In genomic region chr1:78045600-78045849, GRCh38 we compare ENCODE assay signal across 10 cellular contexts. TPM values are rescaled to one million over a fixed set of nuclear protein-coding genes. Genes with fewer than 3 reads are reported as not detected.
DNase-seq lines count a peak whose midpoint lies in the region; ATAC-seq and TF ChIP-seq lines count a peak whose summit lies in the region.
"Had no signal": no experiment of that assay in that cellular context is flagged by ENCODE, and none has a peak within 500 bp of the region (broad histone marks: within the 10 kb centered on the region; RNA-seq: fewer than 3 reads in every experiment).

No MANE protein-coding gene starts in this region.

- peak overlapping the region; percentile 82 to 96 for H3K4me3 Mint-ChIP-seq in CD14-positive monocyte

- peaks cover 24% of the 10 kb centered on the region for H3K4me1 Mint-ChIP-seq in CD14-positive monocyte

- peak overlapping the region; percentile 30 for H3K4me3 ChIP-seq in RWPE2 (ENCODE audit: severe bottlenecking)
- H3K4me3 ChIP-seq in fibroblast of lung (replicated peaks in 1 of 4; ENCODE audit: control extremely low read depth in 1 of 4, insufficient read depth in 1 of 4, low read depth in 3 of 4, low read length in 4 of 4) = peak overlapping the region in 3 of 4 experiments; percentile 39 to 64 (median 48)
- H3K4me3 ChIP-seq in neutrophil (ENCODE audit: low read depth in 1 of 2, low read length in 1 of 2) = peak overlapping the region; percentile 20 to 39

- no peak overlapping the region for H3K9ac ChIP-seq in fibroblast of lung (ENCODE audit: insufficient read depth, low read length)

- H3K9me3 Mint-ChIP-seq in CD14-positive monocyte = peaks cover 0 to 13% (median 3%) of the 10 kb centered on the region in 7 donors

- H4K20me1 ChIP-seq in fibroblast of lung (ENCODE audit: control insufficient read depth, extremely low read depth, insufficient read depth, low read length) = no peaks in the 10 kb centered on the region

- no peak for DNase-seq in CD14-positive monocyte (ENCODE audit: low spot score)
- no peak for DNase-seq in RWPE2 (ENCODE audit: low spot score)
- DNase-seq in fibroblast of lung (ENCODE audit: low read depth in 2 of 2) = no peak
- no peak for DNase-seq in Kasumi-1 (lab: John Stamatoyannopoulos, UW)
- DNase-seq in SHP77 (lab: John Stamatoyannopoulos, UW) = no peak
- DNase-seq: GF-D8, NCI-H2171 treated with DMSO at 0.1 percent for 48 hours had no signal

- H3K27me3 Mint-ChIP-seq in CD14-positive monocyte (ENCODE audit: low read depth in 3 of 3) = peaks cover 37 to 56% (median 47%) of the 10 kb centered on the region in 3 donors

- H3K36me3 Mint-ChIP-seq in CD14-positive monocyte = peaks cover 3% of the 10 kb centered on the region in 2 donors

- H3K27me3 ChIP-seq in RWPE2 (ENCODE audit: insufficient read depth, poor library complexity, severe bottlenecking) = peaks cover 16% of the 10 kb centered on the region
- H3K27me3 ChIP-seq in fibroblast of lung (ENCODE audit: control insufficient read depth, insufficient read depth, low read length) = no peaks in the 10 kb centered on the region
- peaks cover 70% of the 10 kb centered on the region for H3K27me3 ChIP-seq in neutrophil

- H2AFZ ChIP-seq in fibroblast of lung (ENCODE audit: low read length) = no peak overlapping the region

- H3K36me3 ChIP-seq in RWPE2 (ENCODE audit: low read depth) = no peaks in the 10 kb centered on the region
- no peaks in the 10 kb centered on the region for H3K36me3 ChIP-seq in fibroblast of lung (ENCODE audit: control insufficient read depth, insufficient read depth, low read length)
- no peaks in the 10 kb centered on the region for H3K36me3 ChIP-seq in neutrophil

- H3K9me3 ChIP-seq in RWPE2 (ENCODE audit: severe bottlenecking) (no peaks in the 10 kb centered on the region), fibroblast of lung (ENCODE audit: control insufficient read depth, insufficient read depth, low read depth, low read length) (no peaks in the 10 kb centered on the region), neutrophil (no peaks in the 10 kb centered on the region)

- H3K79me2 ChIP-seq in fibroblast of lung (ENCODE audit: control insufficient read depth, insufficient read depth, low read length) = no peaks in the 10 kb centered on the region

- H3K4me1 ChIP-seq in RWPE2 (ENCODE audit: insufficient read depth, poor library complexity, severe bottlenecking) = no peaks in the 10 kb centered on the region
- H3K4me1 ChIP-seq in fibroblast of lung (ENCODE audit: control insufficient read depth, extremely low read depth, insufficient read depth, low read length) = no peaks in the 10 kb centered on the region
- peaks cover 14% of the 10 kb centered on the region in 2 experiments for H3K4me1 ChIP-seq in neutrophil (ENCODE audit: control insufficient read depth in 1 of 2, insufficient read depth in 1 of 2, low read depth in 1 of 2, low read length in 1 of 2)

- TF ChIP-seq CTCF in CD14-positive monocyte (IDR thresholded peaks at IDR 0.05) = no peak
- no peak for TF ChIP-seq CTCF in RWPE2 (IDR thresholded peaks at IDR 0.05; ENCODE audit: poor library complexity, severe bottlenecking)
- no peak for TF ChIP-seq CTCF in fibroblast of lung (conservative IDR thresholded peaks at IDR 0.05 in 1 of 2, IDR thresholded peaks at IDR 0.05 in 1 of 2; ENCODE audit: low read depth in 1 of 2, low read length in 2 of 2)
- no peak for TF ChIP-seq CTCF in neutrophil (IDR thresholded peaks at IDR 0.05)

- intact Hi-C loops in CD14-positive monocyte (cut with micrococcal nuclease) = no loop called here

- ATAC-seq in RWPE2 (ENCODE audit: low read depth) (no peak), GM21529 (IDR thresholded peaks at IDR 0.05; ENCODE audit: unreplicated experiment) (no peak), GM18511 (IDR thresholded peaks at IDR 0.05; ENCODE audit: unreplicated experiment) (no peak)

- no peak overlapping the region for H3K27ac Mint-ChIP-seq in CD14-positive monocyte

- H3K4me2 ChIP-seq in fibroblast of lung (ENCODE audit: extremely low read depth, insufficient read depth, low read length) = peak overlapping the region; percentile 90

- no peak overlapping the region for H3K27ac ChIP-seq in RWPE2 (ENCODE audit: poor library complexity, severe bottlenecking)
- H3K27ac ChIP-seq in fibroblast of lung (ENCODE audit: insufficient read depth, low read length) = no peak overlapping the region
- no peak overlapping the region for H3K27ac ChIP-seq in neutrophil

RNA-seq across cellular contexts. Expression of gene GIPC2, which starts 0.2 kb away (rescaled TPM):
- polyA plus RNA-seq in CD14-positive monocyte (not detected), fibroblast of lung (0.35 and 0.56 TPM in 2 replicates)
- 0.50 and 0.77 TPM in 2 replicates for total RNA-seq in fibroblast of lung
- 0.30 and 0.51 TPM in 2 replicates for polyA plus RNA-seq in fibroblast of lung (2012)
- polyA minus RNA-seq in fibroblast of lung (ENCODE audit: low replicate concordance) = not detected in 2 replicates

RNA-seq across cellular contexts. Expression of gene DNAJB4, which starts 40.8 kb away (rescaled TPM):
- polyA plus RNA-seq in CD14-positive monocyte (1 to 10 TPM; 2.8 to 4.0 TPM), fibroblast of lung (45.7 and 78.7 TPM in 2 replicates)
- total RNA-seq in fibroblast of lung = 46.5 and 52.0 TPM in 2 replicates
- 41.1 and 78.6 TPM in 2 replicates for polyA plus RNA-seq in fibroblast of lung (2012)
- 1.2 and 5.8 TPM in 2 replicates for polyA minus RNA-seq in fibroblast of lung (ENCODE audit: low replicate concordance)

Comparison
In these comparisons a context has a peak if more than half of its experiments do, and no peak if none do; other contexts are left out.
1. RNA of gene DNAJB4, which starts 40.8 kb away (polyA plus RNA-seq): 41.1 to 78.7 TPM in fibroblast of lung; 2.8 to 4.0 TPM in CD14-positive monocyte; every median in the first group is over 4 times any median in the second.
2. Peak in every context shown above with its lines, with median percentiles within 50 percentile points of each other: H3K4me3 ChIP-seq.